ENCODE assay signal across 9 cellular contexts in the genomic region with DNA sequence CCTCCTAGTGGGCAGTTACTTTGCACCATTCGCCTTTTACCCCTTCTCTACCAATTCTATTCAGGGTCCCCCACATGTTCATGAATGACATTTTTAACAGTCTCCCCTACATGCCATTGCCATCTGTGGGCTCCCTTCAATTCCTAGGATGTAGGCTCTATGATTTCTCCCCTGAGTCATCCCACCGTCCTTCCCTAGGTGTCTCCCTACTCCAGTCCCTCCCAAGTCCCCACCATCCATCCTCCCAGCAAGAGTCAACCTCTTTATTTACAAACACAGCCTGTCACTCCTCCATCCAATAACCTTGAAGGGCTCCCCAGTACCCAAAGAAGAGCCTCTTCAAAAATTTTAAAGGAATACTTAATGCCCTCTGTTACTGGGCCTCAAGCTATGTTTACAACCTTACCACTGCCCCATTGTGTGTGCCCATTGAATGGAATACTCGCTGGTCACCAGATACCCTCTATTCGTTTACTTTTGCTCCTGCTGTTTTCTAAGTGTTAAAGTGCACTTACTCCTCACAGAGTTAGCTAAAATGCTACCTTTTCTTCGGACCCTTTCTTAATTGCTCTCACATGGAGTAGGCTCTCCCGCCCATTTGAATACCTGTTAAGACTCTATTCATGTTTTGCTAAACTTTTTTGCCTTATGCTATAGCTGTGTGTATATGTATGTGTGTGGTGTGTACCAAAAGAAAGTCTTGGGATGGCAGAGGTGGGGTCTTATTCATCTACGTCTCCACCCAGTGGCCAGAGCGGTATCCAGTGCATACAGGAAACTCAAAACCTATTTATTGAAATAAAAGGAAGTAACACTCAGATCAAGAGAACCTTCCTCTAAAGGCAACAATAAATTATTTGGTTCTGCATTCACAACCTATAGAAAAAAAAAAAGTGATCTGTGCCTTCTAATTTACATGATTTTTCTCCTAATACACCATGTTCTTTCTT.
DNase-seq lines count a peak whose midpoint lies in the region; ATAC-seq and TF ChIP-seq lines count a peak whose summit lies in the region.
"Had no signal": no experiment of that assay in that cellular context is flagged by ENCODE, and none has a peak within 500 bp of the region (broad histone marks: within the 10 kb centered on the region; RNA-seq: fewer than 3 reads in every experiment).

No MANE protein-coding gene starts in this region.

- no peak overlapping the region for H3K4me3 Mint-ChIP-seq in natural killer cell
- H3K4me3 Mint-ChIP-seq in CD4-positive, alpha-beta T cell, result no peak overlapping the region
- H3K4me3 Mint-ChIP-seq: activated CD4-positive, alpha-beta T cell treated with anti-CD3 and anti-CD28 coated beads, Interleukin-2, amount 10 ng/mL, durations not matched to agents 24 days and 14 days had no signal

- H3K27me3 Mint-ChIP-seq in natural killer cell (ENCODE audit: low read depth in 2 of 2), result no peaks in the 10 kb centered on the region
- H3K27me3 Mint-ChIP-seq in CD4-positive, alpha-beta T cell, result peaks cover 8% of the 10 kb centered on the region

- no peak overlapping the region for H3K9ac ChIP-seq in GM23248

- ATAC-seq in natural killer cell (no peak), GM21737 (IDR thresholded peaks at IDR 0.05; ENCODE audit: unreplicated experiment) (no peak)
- ATAC-seq in CD4-positive, alpha-beta T cell (ENCODE audit: poor library complexity), result no peak

- DNase-seq in AG08396 (ENCODE audit: low spot score), result peak; percentile 34
- peak; percentile 46 for DNase-seq in GM23248
- peak; percentile 36 for DNase-seq in NCI-H748 treated with DMSO at 0.1 percent for 48 hours (lab: John Stamatoyannopoulos, UW)
- DNase-seq in fibroblast of peridontal ligament (ENCODE audit: extremely low read depth), result peak; percentile 15
- DNase-seq in natural killer cell, result no peak
- DNase-seq in CD4-positive, alpha-beta T cell, result no peak
- DNase-seq in activated naive CD4-positive, alpha-beta T cell treated with anti-CD3 and anti-CD28 coated beads, Interleukin-2, amount 50 U/mL, for 16 hours, result no peak
- DNase-seq: activated CD4-positive, alpha-beta T cell treated with anti-CD3 and anti-CD28 coated beads, Interleukin-2, amount 10 ng/mL, durations not matched to agents 24 days and 14 days had no signal

- no peaks in the 10 kb centered on the region for H3K36me3 ChIP-seq in GM23248 (ENCODE audit: low read depth)

- H3K9me2 ChIP-seq in GM23248 (ENCODE audit: insufficient read depth), result no peaks in the 10 kb centered on the region

- in situ Hi-C loops in GM23248 (cut with MboI), result no loop called here

- no peaks in the 10 kb centered on the region for H3K27me3 ChIP-seq in GM23248 (replicated peaks; ENCODE audit: insufficient read depth)
- H3K27me3 ChIP-seq in CD4-positive, alpha-beta T cell (ENCODE audit: control insufficient read depth, insufficient read depth, low read length), result no peaks in the 10 kb centered on the region

- no peak overlapping the region for H2AFZ ChIP-seq in GM23248

- no peak overlapping the region for H3K4me3 ChIP-seq in GM23248

- H4K20me1 ChIP-seq in GM23248 (ENCODE audit: insufficient read depth), result no peaks in the 10 kb centered on the region

- no peak overlapping the region for H3K27ac ChIP-seq in GM23248
- H3K27ac ChIP-seq in CD4-positive, alpha-beta T cell (ENCODE audit: low read depth, low read length), result no peak overlapping the region

- H3K9me3 Mint-ChIP-seq in natural killer cell, result peaks cover 5% of the 10 kb centered on the region in 2 donors
- H3K9me3 Mint-ChIP-seq in CD4-positive, alpha-beta T cell, result no peaks in the 10 kb centered on the region
- H3K9me3 Mint-ChIP-seq: activated CD4-positive, alpha-beta T cell treated with anti-CD3 and anti-CD28 coated beads, Interleukin-2, amount 10 ng/mL, durations not matched to agents 24 days and 14 days had no signal

- CTCF ChIA-PET in CD4-positive, alpha-beta T cell (lab: Charles Lee), result no interaction called here

- WGBS in GM23248 (ENCODE audit: low coverage in 1 of 2, low lambda C conversion rate in 2 of 2, missing lambda C conversion rate in 2 of 2), 2 experiments, result 80 to 83% methylated on average over 8 of the region's 8 CpGs

- no peaks in the 10 kb centered on the region for H3K79me2 ChIP-seq in GM23248 (ENCODE audit: insufficient read depth)

- POLR2A ChIA-PET in CD4-positive, alpha-beta T cell (lab: Charles Lee), result no interaction called here

- no peaks in the 10 kb centered on the region for H3F3A ChIP-seq in GM23248 (ENCODE audit: insufficient read depth)

- no peaks in the 10 kb centered on the region for H3K9me3 ChIP-seq in GM23248 (ENCODE audit: low read depth)
- H3K9me3 ChIP-seq in CD4-positive, alpha-beta T cell (ENCODE audit: control insufficient read depth, low read length), result peaks cover 4% of the 10 kb centered on the region

- H3K36me3 Mint-ChIP-seq in natural killer cell, result no peaks in the 10 kb centered on the region
- H3K36me3 Mint-ChIP-seq in CD4-positive, alpha-beta T cell (ENCODE audit: low read depth), result no peaks in the 10 kb centered on the region

- intact Hi-C loops in natural killer cell (cut with micrococcal nuclease), result no loop called here
- intact Hi-C loops in CD4-positive, alpha-beta T cell (cut with DNase I, micrococcal nuclease), result no loop called here

- H3K4me1 ChIP-seq in GM23248 (ENCODE audit: insufficient read depth), result no peaks in the 10 kb centered on the region

- no peak overlapping the region for H3K4me2 ChIP-seq in GM23248 (ENCODE audit: unreplicated experiment)

- no peaks in the 10 kb centered on the region for H3K4me1 Mint-ChIP-seq in natural killer cell
- no peaks in the 10 kb centered on the region for H3K4me1 Mint-ChIP-seq in CD4-positive, alpha-beta T cell (ENCODE audit: low read depth)
- H3K4me1 Mint-ChIP-seq: activated CD4-positive, alpha-beta T cell treated with anti-CD3 and anti-CD28 coated beads, Interleukin-2, amount 10 ng/mL, durations not matched to agents 24 days and 14 days had no signal

- no peak overlapping the region for H3K27ac Mint-ChIP-seq in natural killer cell
- H3K27ac Mint-ChIP-seq in CD4-positive, alpha-beta T cell, result no peak overlapping the region
- H3K27ac Mint-ChIP-seq: activated CD4-positive, alpha-beta T cell treated with anti-CD3 and anti-CD28 coated beads, Interleukin-2, amount 10 ng/mL, durations not matched to agents 24 days and 14 days had no signal

- no peak for TF ChIP-seq CTCF in natural killer cell (IDR thresholded peaks at IDR 0.05)
- TF ChIP-seq CTCF in CD4-positive, alpha-beta T cell (IDR thresholded peaks at IDR 0.05), result no peak

Comparison
In these comparisons a context has a peak if more than half of its experiments do, and no peak if none do; other contexts are left out.
1. DNase-seq: peak in AG08396 (single experiment), GM23248 (single experiment), NCI-H748 treated with DMSO at 0.1 percent for 48 hours (single experiment) and fibroblast of peridontal ligament (single experiment); none in natural killer cell (single experiment), CD4-positive, alpha-beta T cell (0 of 10) and activated naive CD4-positive, alpha-beta T cell treated with anti-CD3 and anti-CD28 coated beads, Interleukin-2, amount 50 U/mL, for 16 hours (single experiment).